Comparison of ENCODE assay signal across 32 cellular contexts in genomic region chr4:79173186-79173585, GRCh38.
"Had no signal": no experiment of that assay in that cellular context is flagged by ENCODE, and none has a peak within 500 bp of the region (broad histone marks: within the 10 kb centered on the region; RNA-seq: fewer than 3 reads in every experiment).

No MANE protein-coding gene starts in this region.

- H3K4me3 ChIP-seq: ascending aorta, breast epithelium, cardiac muscle cell, colonic mucosa, esophagus squamous epithelium had no signal

- H3K27me3 Mint-ChIP-seq: activated B cell treated with CpG ODN at 0.5 μM for 24 hours; activated CD4-positive, alpha-beta memory T cell treated with anti-CD3 and anti-CD28 coated beads for 36 hours; activated CD8-positive, alpha-beta memory T cell treated with anti-CD3 and anti-CD28 coated beads, Interleukin-2, amount 10 ng/mL, durations not matched to agents 7 days and 5 days; activated naive CD4-positive, alpha-beta T cell treated with anti-CD3 and anti-CD28 coated beads, Interleukin-2, amount 10 ng/mL, durations not matched to agents 7 days and 5 days; activated naive CD8-positive, alpha-beta T cell treated with anti-CD3 and anti-CD28 coated beads, Interleukin-2, amount 10 ng/mL, durations not matched to agents 7 days and 5 days; T-helper 17 cell had no signal

- H3K27me3 ChIP-seq: ascending aorta, breast epithelium, cardiac muscle cell, colonic mucosa, esophagus squamous epithelium had no signal

- H3K36me3 ChIP-seq: ascending aorta, breast epithelium, cardiac muscle cell, colonic mucosa, esophagus squamous epithelium, WERI-Rb-1 had no signal

- H3K27ac ChIP-seq: ascending aorta, breast epithelium, cardiac muscle cell, colonic mucosa, epithelial cell of prostate, esophagus squamous epithelium, WERI-Rb-1 had no signal

- ATAC-seq: activated CD4-positive, CD25-positive, alpha-beta regulatory T cell treated with anti-CD3 and anti-CD28 coated beads, Interleukin-2, amount 50 U/mL, for 24 hours; activated CD8-positive, alpha-beta memory T cell treated with anti-CD3 and anti-CD28 coated beads, Interleukin-2, amount 10 ng/mL, durations not matched to agents 7 days and 5 days; activated CD8-positive, alpha-beta T cell treated with anti-CD3 and anti-CD28 coated beads, Interleukin-2, amount 10 ng/mL, durations not matched to agents 7 days and 5 days; activated naive CD4-positive, alpha-beta T cell treated with anti-CD3 and anti-CD28 coated beads, Interleukin-2, amount 50 U/mL, for 72 hours; T-helper 17 cell had no signal

- H3K4me3 Mint-ChIP-seq: activated B cell treated with CpG ODN at 0.5 μM for 24 hours; activated CD4-positive, alpha-beta memory T cell treated with anti-CD3 and anti-CD28 coated beads for 36 hours; activated CD8-positive, alpha-beta memory T cell treated with anti-CD3 and anti-CD28 coated beads, Interleukin-2, amount 10 ng/mL, durations not matched to agents 7 days and 5 days; activated CD8-positive, alpha-beta T cell treated with anti-CD3 and anti-CD28 coated beads, Interleukin-2, amount 10 ng/mL, durations not matched to agents 7 days and 5 days; activated naive CD4-positive, alpha-beta T cell treated with anti-CD3 and anti-CD28 coated beads, Interleukin-2, amount 10 ng/mL, durations not matched to agents 7 days and 5 days; activated naive CD8-positive, alpha-beta T cell treated with anti-CD3 and anti-CD28 coated beads, Interleukin-2, amount 10 ng/mL, durations not matched to agents 7 days and 5 days; brain; T-helper 17 cell; T-helper 2 cell treated with Interferon-gamma antibody and Interleukin-4, amounts not matched to agents 5 μg/mL and 100 μg/mL, for 36 hours had no signal

- H3K4me1 Mint-ChIP-seq: activated B cell treated with CpG ODN at 0.5 μM for 24 hours; activated CD8-positive, alpha-beta memory T cell treated with anti-CD3 and anti-CD28 coated beads, Interleukin-2, amount 10 ng/mL, durations not matched to agents 7 days and 5 days; activated naive CD4-positive, alpha-beta T cell treated with anti-CD3 and anti-CD28 coated beads, Interleukin-2, amount 10 ng/mL, durations not matched to agents 7 days and 5 days; activated naive CD8-positive, alpha-beta T cell treated with anti-CD3 and anti-CD28 coated beads, Interleukin-2, amount 10 ng/mL, durations not matched to agents 7 days and 5 days; T-helper 17 cell had no signal

- H3K27ac Mint-ChIP-seq: activated B cell treated with CpG ODN at 0.5 μM for 24 hours; activated CD4-positive, alpha-beta memory T cell treated with anti-CD3 and anti-CD28 coated beads for 36 hours; activated CD8-positive, alpha-beta memory T cell treated with anti-CD3 and anti-CD28 coated beads, Interleukin-2, amount 10 ng/mL, durations not matched to agents 7 days and 5 days; activated CD8-positive, alpha-beta T cell treated with anti-CD3 and anti-CD28 coated beads, Interleukin-2, amount 10 ng/mL, durations not matched to agents 7 days and 5 days; activated naive CD4-positive, alpha-beta T cell treated with anti-CD3 and anti-CD28 coated beads, Interleukin-2, amount 10 ng/mL, durations not matched to agents 7 days and 5 days; activated naive CD4-positive, alpha-beta T cell treated with anti-CD3 and anti-CD28 coated beads, Interleukin-2, amount 50 U/mL, for 72 hours; activated naive CD8-positive, alpha-beta T cell treated with anti-CD3 and anti-CD28 coated beads, Interleukin-2, amount 10 ng/mL, durations not matched to agents 7 days and 5 days; T-helper 17 cell; T-helper 2 cell treated with Interferon-gamma antibody and Interleukin-4, amounts not matched to agents 5 μg/mL and 100 μg/mL, for 36 hours had no signal

- H3K9me3 Mint-ChIP-seq: activated naive CD4-positive, alpha-beta T cell treated with anti-CD3 and anti-CD28 coated beads, Interleukin-2, amount 10 ng/mL, durations not matched to agents 7 days and 5 days; T-helper 2 cell treated with Interferon-gamma antibody and Interleukin-4, amounts not matched to agents 5 μg/mL and 100 μg/mL, for 36 hours had no signal

- DNase-seq: activated B cell treated with CpG ODN at 0.5 μM for 24 hours; activated CD4-positive, alpha-beta memory T cell treated with anti-CD3 and anti-CD28 coated beads for 36 hours; activated CD4-positive, alpha-beta T cell treated with anti-CD3 and anti-CD28 coated beads for 48 hours; activated CD8-positive, alpha-beta memory T cell treated with anti-CD3 and anti-CD28 coated beads, Interleukin-2, amount 10 ng/mL, durations not matched to agents 7 days and 5 days; activated CD8-positive, alpha-beta memory T cell treated with anti-CD3 and anti-CD28 coated beads, Interleukin-2, amount 50 U/mL, for 4 hours; activated CD8-positive, alpha-beta T cell treated with anti-CD3 and anti-CD28 coated beads, Interleukin-2, amount 10 ng/mL, durations not matched to agents 7 days and 5 days; activated gamma-delta T cell; activated naive CD4-positive, alpha-beta T cell; activated naive CD4-positive, alpha-beta T cell treated with anti-CD3 and anti-CD28 coated beads, Interleukin-2, amount 10 ng/mL, durations not matched to agents 7 days and 5 days; activated naive CD8-positive, alpha-beta T cell treated with anti-CD3 and anti-CD28 coated beads, Interleukin-2, amount 10 ng/mL, durations not matched to agents 7 days and 5 days; activated T-cell treated with anti-CD3 and anti-CD28 coated beads, Interleukin-2, amount 50 U/mL, for 1 hour; activated T-cell treated with anti-CD3 and anti-CD28 coated beads, Interleukin-2, amount 50 U/mL, for 48 hours; central memory CD4-positive, alpha-beta T cell; cerebellar nuclear complex; colonic mucosa; effector CD8-positive, alpha-beta T cell; esophagus squamous epithelium; foreskin melanocyte; head of caudate nucleus; T-helper 17 cell; T1000; WERI-Rb-1 had no signal

- FAIRE-seq: endometrium, endothelial cell of umbilical vein had no signal

- H3K9me3 ChIP-seq: ascending aorta, colonic mucosa had no signal

- H3K36me3 Mint-ChIP-seq: activated CD4-positive, alpha-beta memory T cell treated with anti-CD3 and anti-CD28 coated beads for 36 hours; activated CD8-positive, alpha-beta memory T cell treated with anti-CD3 and anti-CD28 coated beads, Interleukin-2, amount 10 ng/mL, durations not matched to agents 7 days and 5 days; activated naive CD4-positive, alpha-beta T cell treated with anti-CD3 and anti-CD28 coated beads, Interleukin-2, amount 10 ng/mL, durations not matched to agents 7 days and 5 days; activated naive CD4-positive, alpha-beta T cell treated with anti-CD3 and anti-CD28 coated beads, Interleukin-2, amount 50 U/mL, for 72 hours; activated naive CD8-positive, alpha-beta T cell treated with anti-CD3 and anti-CD28 coated beads, Interleukin-2, amount 10 ng/mL, durations not matched to agents 7 days and 5 days had no signal

- H3K4me1 ChIP-seq: ascending aorta, breast epithelium, colonic mucosa had no signal
